14 cellular contexts compared by ENCODE assay signal in genomic region chr7:143376396-143376795, GRCh38. TPM values are rescaled to one million over a fixed set of nuclear protein-coding genes. Genes with fewer than 3 reads are reported as not detected.
DNase-seq lines count a peak whose midpoint lies in the region; ATAC-seq, FAIRE-seq and TF ChIP-seq lines count a peak whose summit lies in the region.
"Had no signal": no experiment of that assay in that cellular context is flagged by ENCODE, and none has a peak within 500 bp of the region (broad histone marks: within the 10 kb centered on the region; RNA-seq: fewer than 3 reads in every experiment).

No MANE protein-coding gene starts in this region.

- no peak overlapping the region for H3K4me2 ChIP-seq in H1 (ENCODE audit: insufficient read depth in 1 of 2, low read depth in 2 of 2, low read length in 2 of 2)

- ATAC-seq in activated CD4-positive, alpha-beta T cell treated with anti-CD3 and anti-CD28 coated beads for 36 hours, result no peak
- ATAC-seq in stimulated activated effector memory CD8-positive, alpha-beta T cell treated with anti-CD3 and anti-CD28 coated beads, Interleukin-12 subunit alpha, Interleukin-12 subunit beta, amount 100 ng/mL, for 72 hours, result no peak
- ATAC-seq in HG03280 (IDR thresholded peaks at IDR 0.05; ENCODE audit: unreplicated experiment) (no peak), HG02973 (IDR thresholded peaks at IDR 0.05; ENCODE audit: unreplicated experiment) (no peak)

- H4K91ac ChIP-seq in H1 (replicated peaks; ENCODE audit: insufficient read length, low read length), result no peak overlapping the region

- no peak overlapping the region for H4K8ac ChIP-seq in H1 (ENCODE audit: extremely low read depth, insufficient read depth, low read length)

- peaks cover 0 to 7% of the 10 kb centered on the region in 2 experiments; a peak in 2 of 4 replicates for H3K79me2 ChIP-seq in H1 (ENCODE audit: control insufficient read depth in 1 of 2, insufficient read depth in 2 of 2, low read length in 2 of 2)

- no peak for TF ChIP-seq POLR2A in H1 (IDR thresholded peaks at IDR 0.05; ENCODE audit: control extremely low read depth in 1 of 2, low read depth in 2 of 2, low read length in 2 of 2)

- no peaks in the 10 kb centered on the region for H3K27me3 ChIP-seq in H1 (replicated peaks in 1 of 4; ENCODE audit: control insufficient read depth in 3 of 4, extremely low read depth in 1 of 4, insufficient read depth in 3 of 4, low read length in 3 of 4)

- H2BK120ac ChIP-seq in H1 (replicated peaks; ENCODE audit: low read depth, low read length), result no peak overlapping the region

- no peak overlapping the region for H3K56ac ChIP-seq in H1 (replicated peaks; ENCODE audit: insufficient read length, low read depth, low read length)

- H2BK12ac ChIP-seq in H1 (ENCODE audit: low read depth, low read length), result no peak overlapping the region

- H3K27ac ChIP-seq in H1 (ENCODE audit: low read depth, low read length), result no peak overlapping the region

- peaks cover 67% of the 10 kb centered on the region for H3K4me1 Mint-ChIP-seq in activated CD4-positive, alpha-beta T cell treated with anti-CD3 and anti-CD28 coated beads for 36 hours
- peaks cover 76% of the 10 kb centered on the region for H3K4me1 Mint-ChIP-seq in stimulated activated effector memory CD8-positive, alpha-beta T cell treated with anti-CD3 and anti-CD28 coated beads, Interleukin-12 subunit alpha, Interleukin-12 subunit beta, amount 100 ng/mL, for 72 hours

- H4K20me1 ChIP-seq in H1 (replicated peaks in 1 of 2; ENCODE audit: control insufficient read depth in 1 of 2, insufficient read depth in 2 of 2, low read length in 2 of 2), result no peaks in the 10 kb centered on the region

- H3K27me3 Mint-ChIP-seq in activated CD4-positive, alpha-beta T cell treated with anti-CD3 and anti-CD28 coated beads for 36 hours, result no peaks in the 10 kb centered on the region

- H2AK5ac ChIP-seq in H1 (ENCODE audit: low read depth, low read length), result no peak overlapping the region; the same call in 1 of the 2 replicates

- H3K36me3 ChIP-seq in H1 (ENCODE audit: control insufficient read depth in 2 of 4, insufficient read depth in 4 of 4, low read length in 3 of 4), result no peaks in the 10 kb centered on the region

- H3K4me3 ChIP-seq in H1 (ENCODE audit: extremely low read depth in 1 of 4, insufficient read depth in 2 of 4, low read depth in 3 of 4, low read length in 4 of 4), result no peak overlapping the region

- no peaks in the 10 kb centered on the region; the same call in 1 of the 2 replicates for H3K23me2 ChIP-seq in H1 (ENCODE audit: low read depth, low read length)

- H3K4ac ChIP-seq in H1 (replicated peaks; ENCODE audit: insufficient read length, low read depth, low read length), result no peak overlapping the region

- no peak overlapping the region for H4K5ac ChIP-seq in H1 (ENCODE audit: insufficient read length, low read depth, low read length)

- H3K79me1 ChIP-seq in H1 (ENCODE audit: low read depth, low read length), result no peaks in the 10 kb centered on the region

- TF ChIP-seq EP300 in H1 (IDR thresholded peaks at IDR 0.05; ENCODE audit: borderline replicate concordance in 1 of 2, low read depth in 2 of 2, low read length in 2 of 2), result no peak

- DNase-seq in activated CD4-positive, alpha-beta T cell treated with anti-CD3 and anti-CD28 coated beads for 36 hours, result no peak
- no peak for DNase-seq in activated CD4-positive, alpha-beta T cell treated with anti-CD3 and anti-CD28 coated beads for 1 hour
- peak; percentile 21 for DNase-seq in SKM-1 (lab: John Stamatoyannopoulos, UW; ENCODE audit: unreplicated experiment)
- no peak for DNase-seq in H1 (ENCODE audit: low read depth in 1 of 2, low spot score in 2 of 2)
- no peak for DNase-seq in stimulated activated effector memory CD8-positive, alpha-beta T cell treated with anti-CD3 and anti-CD28 coated beads, Interleukin-12 subunit alpha, Interleukin-12 subunit beta, amount 100 ng/mL, for 72 hours (ENCODE audit: low spot score in 2 of 2)
- no peak for DNase-seq in islet precursor cell
- DNase-seq: activated CD4-positive, alpha-beta T cell treated with anti-CD3 and anti-CD28 coated beads for 4 hours; dermis blood vessel endothelial cell; NCI-H2029 treated with DMSO at 0.1 percent for 48 hours; NCI-H526 treated with DMSO at 0.1 percent for 48 hours had no signal

- H2BK5ac ChIP-seq in H1 (ENCODE audit: low read depth, low read length), result no peak overlapping the region

- CTCF ChIA-PET in activated CD4-positive, alpha-beta T cell treated with anti-CD3 and anti-CD28 coated beads for 36 hours (lab: Charles Lee), result interaction anchor here (0.6 to 1.7 kb wide), 4 partner anchors 38 to 161 kb away, joined by 3 to 8 read pairs (median 4); no protein-coding TSS in a partner anchor
- CTCF ChIA-PET in H1 (lab: Charles Lee; ENCODE audit: partially characterized antibody), result interaction anchor here (1.0 to 17.5 kb wide), 5 partner anchors 9 to 71 kb away, joined by 3 to 359 read pairs (median 7); partner anchors contain the start of gene EPHA1

- no peak for TF ChIP-seq RAD21 in H1 (IDR thresholded peaks at IDR 0.05 in 1 of 2, conservative IDR thresholded peaks at IDR 0.05 in 1 of 2; ENCODE audit: low read depth in 2 of 2, low read length in 2 of 2)

- H3K14ac ChIP-seq in H1 (ENCODE audit: insufficient read length), result no peak overlapping the region

- no peak for TF ChIP-seq CTCF in H1 (IDR thresholded peaks at IDR 0.05; ENCODE audit: control extremely low read depth in 1 of 3, insufficient read depth in 1 of 3, low read depth in 1 of 3, low read length in 3 of 3)

- FAIRE-seq in H1 (lab: Jason Lieb, UNC), result no peak
- FAIRE-seq: D721Med, RCC 7860 had no signal

- no peak overlapping the region for H2BK15ac ChIP-seq in H1 (ENCODE audit: low read length)

- H3K9me3 Mint-ChIP-seq in activated CD4-positive, alpha-beta T cell treated with anti-CD3 and anti-CD28 coated beads for 36 hours (ENCODE audit: low read depth), result no peaks in the 10 kb centered on the region
- H3K9me3 Mint-ChIP-seq in stimulated activated effector memory CD8-positive, alpha-beta T cell treated with anti-CD3 and anti-CD28 coated beads, Interleukin-12 subunit alpha, Interleukin-12 subunit beta, amount 100 ng/mL, for 72 hours, result no peaks in the 10 kb centered on the region

- H3K18ac ChIP-seq in H1 (ENCODE audit: extremely low read depth, low read length), result no peak overlapping the region

- no peaks in the 10 kb centered on the region for H3K36me3 Mint-ChIP-seq in activated CD4-positive, alpha-beta T cell treated with anti-CD3 and anti-CD28 coated beads for 36 hours (ENCODE audit: low read depth)
- H3K36me3 Mint-ChIP-seq in stimulated activated effector memory CD8-positive, alpha-beta T cell treated with anti-CD3 and anti-CD28 coated beads, Interleukin-12 subunit alpha, Interleukin-12 subunit beta, amount 100 ng/mL, for 72 hours, result peaks cover 10% of the 10 kb centered on the region

- no peaks in the 10 kb centered on the region for H3K9me3 ChIP-seq in H1 (ENCODE audit: insufficient read depth in 2 of 2, low read depth in 1 of 2, low read length in 1 of 2)

- intact Hi-C loops in activated CD4-positive, alpha-beta T cell treated with anti-CD3 and anti-CD28 coated beads for 36 hours (cut with DNase I, micrococcal nuclease), result no loop called here

- POLR2A ChIA-PET in activated CD4-positive, alpha-beta T cell treated with anti-CD3 and anti-CD28 coated beads for 36 hours (lab: Charles Lee), result no interaction called here
- POLR2A ChIA-PET in H1 (lab: Charles Lee; ENCODE audit: partially characterized antibody), result interaction anchor here (15.3 to 19.0 kb wide), 3 partner anchors 2 to 23 kb away, joined by 233 to 518 read pairs (median 233); partner anchors contain the start of genes EPHA1, FAM131B and ZYX

- H3K4me1 ChIP-seq in H1 (replicated peaks in 1 of 4; ENCODE audit: control insufficient read depth in 3 of 4, insufficient read depth in 4 of 4, low read length in 3 of 4), result peaks cover 0 to 9% (median 3%) of the 10 kb centered on the region in 4 experiments

- H3K27ac Mint-ChIP-seq in activated CD4-positive, alpha-beta T cell treated with anti-CD3 and anti-CD28 coated beads for 36 hours, result peak overlapping the region; percentile 35
- peak overlapping the region; percentile 91 for H3K27ac Mint-ChIP-seq in stimulated activated effector memory CD8-positive, alpha-beta T cell treated with anti-CD3 and anti-CD28 coated beads, Interleukin-12 subunit alpha, Interleukin-12 subunit beta, amount 100 ng/mL, for 72 hours

- no peak overlapping the region for H3K9ac ChIP-seq in H1 (replicated peaks in 1 of 4; ENCODE audit: extremely low read depth in 1 of 4, low read depth in 3 of 4, low read length in 3 of 4)

- H2BK20ac ChIP-seq in H1 (ENCODE audit: low read length), result peak overlapping the region; percentile 61; the same call in 1 of the 2 replicates

- no peak overlapping the region for H3K4me3 Mint-ChIP-seq in activated CD4-positive, alpha-beta T cell treated with anti-CD3 and anti-CD28 coated beads for 36 hours
- H3K4me3 Mint-ChIP-seq in stimulated activated effector memory CD8-positive, alpha-beta T cell treated with anti-CD3 and anti-CD28 coated beads, Interleukin-12 subunit alpha, Interleukin-12 subunit beta, amount 100 ng/mL, for 72 hours, result peak overlapping the region; percentile 48

- WGBS in H1 (ENCODE audit: extremely low coverage in 1 of 2, insufficient coverage in 1 of 2, insufficient read length in 1 of 2, insufficient replicate concordance in 2 of 2, low coverage in 1 of 2, low lambda C conversion rate in 2 of 2, missing lambda C conversion rate in 1 of 2), 2 experiments, result 83% methylated on average over 5 of the region's 5 CpGs; no CpG with 5 or more reads in 1 of the 2 experiments

- no peak overlapping the region for H3K23ac ChIP-seq in H1 (ENCODE audit: insufficient read length)

- no peak overlapping the region for H2AFZ ChIP-seq in H1 (ENCODE audit: low read length)

RNA-seq across cellular contexts. Expression of gene ZYX, which starts 4.7 kb away (rescaled TPM):
- total RNA-seq in activated CD4-positive, alpha-beta T cell treated with anti-CD3 and anti-CD28 coated beads for 36 hours, result 100 to 1,000 TPM; 103 to 148 TPM
- 159 and 174 TPM in 2 replicates for total RNA-seq in H1 (2021; fragmentation: NEBNext Ultra II Directional; extraction: Animal tissue kit (Norgen Biotek cat#: 25700))
- polyA plus RNA-seq in H1 (2011; rRNA removed), result 40.6 and 77.9 TPM in 2 replicates
- 25.7 TPM for polyA plus RNA-seq in H1 (2011; cell fraction: cytosol; rRNA removed)
- polyA plus RNA-seq in H1 (2011; cell fraction: nucleus; rRNA removed), result 107 TPM
- 138 to 177 TPM (median 171 TPM) in 4 replicates for polyA plus RNA-seq in H1 (2012, experiment 1 of 2)
- polyA plus RNA-seq in H1 (2012, experiment 2 of 2), result 172 TPM
- 166 TPM for polyA plus RNA-seq in H1 (2013, experiment 1 of 2)
- 163 TPM for polyA plus RNA-seq in H1 (2013, experiment 2 of 2)
- 21.5 and 32.9 TPM in 2 replicates for polyA minus RNA-seq in H1 (2011; rRNA and poly(A)+ RNA removed)
- 70.7 TPM for polyA minus RNA-seq in H1 (2011; cell fraction: cytosol; rRNA and poly(A)+ RNA removed)
- 64.8 TPM for polyA minus RNA-seq in H1 (2011; cell fraction: nucleus; rRNA and poly(A)+ RNA removed)

RNA-seq across cellular contexts. Expression of gene FAM131B, which starts 13.9 kb away (rescaled TPM):
- total RNA-seq in activated CD4-positive, alpha-beta T cell treated with anti-CD3 and anti-CD28 coated beads for 36 hours, result 1 to 10 TPM; 1.7 to 1.8 TPM
- total RNA-seq in H1 (2021; fragmentation: NEBNext Ultra II Directional; extraction: Animal tissue kit (Norgen Biotek cat#: 25700)), result 35.5 and 38.2 TPM in 2 replicates
- polyA plus RNA-seq in H1 (2011; rRNA removed), result 23.1 and 28.8 TPM in 2 replicates
- 27.9 TPM for polyA plus RNA-seq in H1 (2011; cell fraction: cytosol; rRNA removed)
- 37.7 TPM for polyA plus RNA-seq in H1 (2011; cell fraction: nucleus; rRNA removed)
- polyA plus RNA-seq in H1 (2012, experiment 1 of 2), result 22.4 to 28.3 TPM (median 26.2 TPM) in 4 replicates
- polyA plus RNA-seq in H1 (2012, experiment 2 of 2), result 25.4 TPM
- polyA plus RNA-seq in H1 (2013, experiment 1 of 2), result 11.6 TPM
- polyA plus RNA-seq in H1 (2013, experiment 2 of 2), result 12.8 TPM
- 51.2 and 57.7 TPM in 2 replicates for polyA minus RNA-seq in H1 (2011; rRNA and poly(A)+ RNA removed)
- 20.8 TPM for polyA minus RNA-seq in H1 (2011; cell fraction: cytosol; rRNA and poly(A)+ RNA removed)
- polyA minus RNA-seq in H1 (2011; cell fraction: nucleus; rRNA and poly(A)+ RNA removed), result 25.5 TPM

RNA-seq across cellular contexts. Expression of gene EPHA1, which starts 32.3 kb away (rescaled TPM):
- 1 to 10 TPM; 2.4 to 2.8 TPM for total RNA-seq in activated CD4-positive, alpha-beta T cell treated with anti-CD3 and anti-CD28 coated beads for 36 hours
- 133 and 139 TPM in 2 replicates for total RNA-seq in H1 (2021; fragmentation: NEBNext Ultra II Directional; extraction: Animal tissue kit (Norgen Biotek cat#: 25700))
- polyA plus RNA-seq in H1 (2011; rRNA removed), result 86.5 and 113 TPM in 2 replicates
- polyA plus RNA-seq in H1 (2011; cell fraction: cytosol; rRNA removed), result 103 TPM
- 324 TPM for polyA plus RNA-seq in H1 (2011; cell fraction: nucleus; rRNA removed)
- 107 to 123 TPM (median 120 TPM) in 4 replicates for polyA plus RNA-seq in H1 (2012, experiment 1 of 2)
- 106 TPM for polyA plus RNA-seq in H1 (2012, experiment 2 of 2)
- 176 TPM for polyA plus RNA-seq in H1 (2013, experiment 1 of 2)
- 162 TPM for polyA plus RNA-seq in H1 (2013, experiment 2 of 2)
- polyA minus RNA-seq in H1 (2011; rRNA and poly(A)+ RNA removed), result 185 and 189 TPM in 2 replicates
- 79.6 TPM for polyA minus RNA-seq in H1 (2011; cell fraction: cytosol; rRNA and poly(A)+ RNA removed)
- polyA minus RNA-seq in H1 (2011; cell fraction: nucleus; rRNA and poly(A)+ RNA removed), result 128 TPM
- total RNA-seq: dermis blood vessel endothelial cell had no signal

Comparison
In these comparisons a context has a peak if more than half of its experiments do, and no peak if none do; other contexts are left out.
1. RNA of gene FAM131B, which starts 13.9 kb away (total RNA-seq): 35.5 to 38.2 TPM in H1; 1.7 to 1.8 TPM in activated CD4-positive, alpha-beta T cell treated with anti-CD3 and anti-CD28 coated beads for 36 hours; every median in the first group is over 10 times any median in the second.
2. RNA of gene EPHA1, which starts 32.3 kb away (total RNA-seq): 133 to 139 TPM in H1; 2.4 to 2.8 TPM in activated CD4-positive, alpha-beta T cell treated with anti-CD3 and anti-CD28 coated beads for 36 hours; every median in the first group is over 10 times any median in the second.